14 cellular contexts compared by ENCODE assay signal in genomic region chr2:131478855-131479461, GRCh38. TPM values are rescaled to one million over a fixed set of nuclear protein-coding genes. Genes with fewer than 3 reads are reported as not detected.
"Had no signal": no experiment of that assay in that cellular context is flagged by ENCODE, and none has a peak within 500 bp of the region (broad histone marks: within the 10 kb centered on the region; RNA-seq: fewer than 3 reads in every experiment).

No MANE protein-coding gene starts in this region.

RNA-seq across cellular contexts. Expression of gene TUBA3D, which starts 3.0 kb away (rescaled TPM):
- total RNA-seq: breast epithelium, chondrocyte, dermis microvascular lymphatic vessel endothelial cell, esophagus mucosa, fibroblast of lung, gastroesophageal sphincter, kidney epithelial cell, left lung, lung microvascular endothelial cell, omental fat pad, psoas muscle, sigmoid colon, suprapubic skin, upper lobe of right lung had no signal
- polyA plus RNA-seq: fibroblast of lung had no signal
